21 cellular contexts compared by ENCODE assay signal in genomic region chr1:178689769-178690168, GRCh38.
"Had no signal": no experiment of that assay in that cellular context is flagged by ENCODE, and none has a peak within 500 bp of the region (broad histone marks: within the 10 kb centered on the region; RNA-seq: fewer than 3 reads in every experiment).

No MANE protein-coding gene starts in this region.

- H3K27me3 ChIP-seq: body of pancreas, right lobe of liver, stomach, suprapubic skin, tibial nerve had no signal

- H3K36me3 ChIP-seq: right lobe of liver, stomach, suprapubic skin, tibial nerve had no signal

- H2AFZ ChIP-seq: parathyroid adenoma had no signal

- H3K27ac ChIP-seq: body of pancreas, parathyroid adenoma, right lobe of liver, stomach, suprapubic skin, tibial nerve had no signal

- H3K4me1 ChIP-seq: body of pancreas, parathyroid adenoma, right lobe of liver, stomach, suprapubic skin, tibial nerve had no signal

- ATAC-seq: activated CD8-positive, alpha-beta memory T cell treated with anti-CD3 and anti-CD28 coated beads, Interleukin-2, amount 10 ng/mL, durations not matched to agents 7 days and 5 days; activated naive CD8-positive, alpha-beta T cell treated with anti-CD3 and anti-CD28 coated beads, Interleukin-2, amount 50 U/mL, for 24 hours; body of pancreas; right lobe of liver; stimulated activated effector memory CD8-positive, alpha-beta T cell treated with anti-CD3 and anti-CD28 coated beads, Interleukin-12 subunit alpha, Interleukin-12 subunit beta, amount 100 ng/mL, for 72 hours had no signal

- DNase-seq: activated CD4-positive, alpha-beta memory T cell treated with anti-CD3 and anti-CD28 coated beads, Interleukin-2, amount 10 ng/mL, durations not matched to agents 7 days and 5 days; activated CD4-positive, alpha-beta T cell treated with anti-CD3 and anti-CD28 coated beads for 48 hours; activated CD4-positive, CD25-positive, alpha-beta regulatory T cell; activated CD8-positive, alpha-beta memory T cell treated with anti-CD3 and anti-CD28 coated beads, Interleukin-2, amount 10 ng/mL, durations not matched to agents 7 days and 5 days; activated gamma-delta T cell; activated naive CD4-positive, alpha-beta T cell treated with anti-CD3 and anti-CD28 coated beads, Interleukin-2, amount 50 U/mL, for 16 hours; activated naive CD8-positive, alpha-beta T cell treated with anti-CD3 and anti-CD28 coated beads, Interleukin-2, amount 50 U/mL, for 24 hours; activated T-cell treated with anti-CD3 and anti-CD28 coated beads for 4 hours; anterior cingulate cortex; body of pancreas; hippocampal formation; nucleus accumbens; right lobe of liver; small intestine; stimulated activated CD4-positive, alpha-beta T cell treated with anti-CD3 and anti-CD28 coated beads, Interleukin-2, amount 100 ng/mL, for 24 hours; stomach; T1000 had no signal

- H3K79me2 ChIP-seq: parathyroid adenoma had no signal

- H3K9ac ChIP-seq: parathyroid adenoma had no signal

- H3K9me3 ChIP-seq: body of pancreas, right lobe of liver, stomach, suprapubic skin, tibial nerve had no signal

- H3K4me3 ChIP-seq: body of pancreas, right lobe of liver, stomach, suprapubic skin, tibial nerve had no signal
